19 cellular contexts compared by ENCODE assay signal in the genomic region with DNA sequence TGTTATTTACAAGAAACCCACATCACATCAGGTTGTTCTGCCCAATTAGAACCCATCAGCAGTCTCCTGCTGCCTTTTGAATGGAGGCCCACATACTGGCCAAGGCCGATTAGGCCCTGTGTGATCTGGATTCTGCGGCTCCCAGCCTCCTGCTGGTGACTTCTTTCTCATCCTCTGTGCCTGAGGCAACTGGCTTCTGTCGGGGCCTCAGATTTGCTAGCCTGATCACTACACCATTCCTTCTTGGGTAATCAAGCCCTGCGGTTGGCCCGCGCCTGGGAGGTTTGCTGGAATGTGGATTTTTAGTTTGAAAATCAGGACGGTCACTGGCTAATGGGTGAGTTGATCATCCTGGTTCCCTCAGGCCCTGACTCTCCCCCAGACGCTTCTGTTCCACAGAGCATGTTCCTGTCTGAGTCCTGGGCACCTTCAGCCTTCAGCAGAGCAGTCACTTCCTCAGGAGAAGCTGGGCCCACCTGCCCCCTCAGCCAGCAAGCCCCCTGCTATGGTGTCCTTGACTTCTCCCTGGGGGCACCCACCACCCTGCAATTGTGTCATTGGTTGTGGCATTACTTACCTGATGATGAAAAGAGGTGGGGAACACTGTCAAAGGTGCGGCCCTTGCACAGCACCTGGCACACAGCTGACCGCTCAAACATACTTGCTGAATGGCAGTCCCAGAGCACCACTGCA.
DNase-seq lines count a peak whose midpoint lies in the region; ATAC-seq, FAIRE-seq and TF ChIP-seq lines count a peak whose summit lies in the region.
"Had no signal": no experiment of that assay in that cellular context is flagged by ENCODE, and none has a peak within 500 bp of the region (broad histone marks: within the 10 kb centered on the region; RNA-seq: fewer than 3 reads in every experiment).

No MANE protein-coding gene starts in this region.

- H3K4ac ChIP-seq in mesenchymal stem cell (ENCODE audit: low read depth in 1 of 2, low read length in 2 of 2): no peak overlapping the region

- TF ChIP-seq CTCF in A549 (IDR thresholded peaks at IDR 0.05): no peak

- H2BK120ac ChIP-seq in mesenchymal stem cell (ENCODE audit: low read depth, low read length): no peak overlapping the region

- H2BK5ac ChIP-seq in mesenchymal stem cell (ENCODE audit: low read depth, low read length, poor library complexity, severe bottlenecking): no peak overlapping the region

- H4K8ac ChIP-seq in mesenchymal stem cell (ENCODE audit: low read length): no peak overlapping the region

- DNase-seq in A549 (ENCODE audit: low read depth in 1 of 2, low spot score in 1 of 2) (no peak), H7 (peak; percentile 29), ecto neural progenitor cell (ENCODE audit: low spot score) (peak; percentile 61), left kidney (ENCODE audit: low read depth, low spot score) (peak; percentile 15), NCI-H1436 (lab: John Stamatoyannopoulos, UW) (no peak), urothelium cell line (ENCODE audit: low spot score) (no peak), mesenchymal stem cell (no peak)
- DNase-seq in activated CD4-positive, alpha-beta T cell treated with anti-CD3 and anti-CD28 coated beads, Interleukin-2, amount 50 U/mL, for 48 hours: no peak
- DNase-seq: C1 segment of cervical spinal cord, HCEC 1CT, MM.1S, NCI-H1105, NCI-H1694, NCI-H2081 treated with DMSO at 0.1 percent for 48 hours, NCI-H446 treated with DMSO at 0.1 percent for 48 hours, Peyer's patch, Right ventricle myocardium superior had no signal

- H3K4me1 ChIP-seq in A549 (no peaks in the 10 kb centered on the region), mesenchymal stem cell (ENCODE audit: control insufficient read depth, insufficient read depth, low read depth, low read length) (no peaks in the 10 kb centered on the region)
- H3K4me1 ChIP-seq: Peyer's patch had no signal

- H3K36me3 ChIP-seq in H7 (replicated peaks; ENCODE audit: control insufficient read depth, insufficient read depth, low read length): no peaks in the 10 kb centered on the region
- H3K36me3 ChIP-seq in mesenchymal stem cell (ENCODE audit: control insufficient read depth in 1 of 2, insufficient read depth in 2 of 2, low read depth in 1 of 2, low read length in 2 of 2): no peaks in the 10 kb centered on the region
- H3K36me3 ChIP-seq: Peyer's patch had no signal

- no peak overlapping the region for H3K18ac ChIP-seq in mesenchymal stem cell (ENCODE audit: low read depth in 1 of 2, low read length in 2 of 2)

- no peak overlapping the region for H2AK5ac ChIP-seq in mesenchymal stem cell (ENCODE audit: low read length, severe bottlenecking)

- FAIRE-seq in A549 (lab: Jason Lieb, UNC) (no peak), urothelium cell line (lab: Jason Lieb, UNC) (no peak)
- FAIRE-seq: D721Med had no signal

- H4K91ac ChIP-seq in mesenchymal stem cell (ENCODE audit: low read length): no peak overlapping the region

- 83% methylated on average over 10 of the region's 10 CpGs for WGBS in A549 (ENCODE audit: missing lambda C conversion rate)
- 85% methylated on average over 9 of the region's 10 CpGs for WGBS in mesenchymal stem cell

- peak; percentile 42 to 46; a peak in 3 of 6 replicates for ATAC-seq in A549

- no peak for TF ChIP-seq EP300 in A549 (IDR thresholded peaks at IDR 0.05)

- H3K9me3 ChIP-seq in A549: no peaks in the 10 kb centered on the region
- H3K9me3 ChIP-seq in mesenchymal stem cell (ENCODE audit: control insufficient read depth, low read length): peaks cover 5% of the 10 kb centered on the region
- H3K9me3 ChIP-seq: Peyer's patch had no signal

- no peak overlapping the region for H2BK12ac ChIP-seq in mesenchymal stem cell (ENCODE audit: low read length in 2 of 2)

- H3K27me3 ChIP-seq in H7 (ENCODE audit: control insufficient read depth, insufficient read depth, low read length) (no peaks in the 10 kb centered on the region), mesenchymal stem cell (ENCODE audit: control insufficient read depth in 1 of 2, insufficient read depth in 1 of 2, low read length in 2 of 2) (no peaks in the 10 kb centered on the region)
- H3K27me3 ChIP-seq: Peyer's patch had no signal

- H3K9ac ChIP-seq in mesenchymal stem cell (ENCODE audit: low read length): no peak overlapping the region

- H3K27ac ChIP-seq in A549: no peak overlapping the region
- H3K27ac ChIP-seq in mesenchymal stem cell (ENCODE audit: low read length, poor library complexity, severe bottlenecking): no peak overlapping the region
- H3K27ac ChIP-seq: HL-60, Peyer's patch had no signal

- H3K4me2 ChIP-seq in A549 (no peak overlapping the region), mesenchymal stem cell (ENCODE audit: low read length, poor library complexity, severe bottlenecking) (no peak overlapping the region)

- no peak overlapping the region for H3K14ac ChIP-seq in mesenchymal stem cell (ENCODE audit: low read length in 2 of 2)

- H3K4me3 ChIP-seq in A549: no peak overlapping the region
- no peak overlapping the region for H3K4me3 ChIP-seq in H7 (ENCODE audit: insufficient read depth, low read depth, low read length)
- no peak overlapping the region for H3K4me3 ChIP-seq in mesenchymal stem cell (ENCODE audit: insufficient read depth in 1 of 2, low read depth in 1 of 2, low read length in 2 of 2)
- H3K4me3 ChIP-seq: Peyer's patch had no signal

- no peak overlapping the region for H2AFZ ChIP-seq in mesenchymal stem cell (ENCODE audit: low read depth, low read length)

- H2BK15ac ChIP-seq in mesenchymal stem cell (ENCODE audit: low read depth, poor library complexity, severe bottlenecking): no peak overlapping the region

- POLR2A ChIA-PET in A549 (lab: Yijun Ruan, JAX): no interaction called here

- CTCF ChIA-PET in A549 (lab: Yijun Ruan, JAX): no interaction called here

- no peak for TF ChIP-seq RAD21 in A549 (conservative IDR thresholded peaks at IDR 0.05 in 1 of 2, IDR thresholded peaks at IDR 0.05 in 1 of 2)

- no peak overlapping the region for H3K23ac ChIP-seq in mesenchymal stem cell (ENCODE audit: low read length in 2 of 2)

- TF ChIP-seq POLR2A in A549 (IDR thresholded peaks at IDR 0.05; ENCODE audit: low read length): no peak

- H3K79me1 ChIP-seq in mesenchymal stem cell (replicated peaks; ENCODE audit: low read length, poor library complexity, severe bottlenecking): no peaks in the 10 kb centered on the region

TF ChIP-seq in A549, 52 proteins besides CTCF, POLR2A, EP300 and RAD21:
- TF ChIP-seq ZNF302 (CRISPR knock-in tag; IDR thresholded peaks at IDR 0.05) (no peak), RARB (CRISPR knock-in tag; IDR thresholded peaks at IDR 0.05) (no peak), POLR2AphosphoS2 (conservative IDR thresholded peaks at IDR 0.05; ENCODE audit: low read length) (no peak), KDM5A (IDR thresholded peaks at IDR 0.05) (no peak), ESRRA (IDR thresholded peaks at IDR 0.05; ENCODE audit: borderline replicate concordance, low read length) (no peak), RFX5 (IDR thresholded peaks at IDR 0.05) (no peak), MAX (IDR thresholded peaks at IDR 0.05) (no peak), HOXB13 (CRISPR knock-in tag; IDR thresholded peaks at IDR 0.05; ENCODE audit: low read depth) (no peak), CEBPB (IDR thresholded peaks at IDR 0.05) (no peak), ZFP36 (IDR thresholded peaks at IDR 0.05; ENCODE audit: borderline replicate concordance, partially characterized antibody) (no peak), CBX8 (IDR thresholded peaks at IDR 0.05) (no peak)

Comparison
In these comparisons a context has a peak if more than half of its experiments do, and no peak if none do; other contexts are left out.
1. DNase-seq: peak in H7 (single experiment), ecto neural progenitor cell (single experiment) and left kidney (single experiment); none in A549 (0 of 2), NCI-H1436 (single experiment), urothelium cell line (single experiment), activated CD4-positive, alpha-beta T cell treated with anti-CD3 and anti-CD28 coated beads, Interleukin-2, amount 50 U/mL, for 48 hours (0 of 2) and mesenchymal stem cell (single experiment).